1 cellular context compared by ENCODE assay signal in the genomic region with DNA sequence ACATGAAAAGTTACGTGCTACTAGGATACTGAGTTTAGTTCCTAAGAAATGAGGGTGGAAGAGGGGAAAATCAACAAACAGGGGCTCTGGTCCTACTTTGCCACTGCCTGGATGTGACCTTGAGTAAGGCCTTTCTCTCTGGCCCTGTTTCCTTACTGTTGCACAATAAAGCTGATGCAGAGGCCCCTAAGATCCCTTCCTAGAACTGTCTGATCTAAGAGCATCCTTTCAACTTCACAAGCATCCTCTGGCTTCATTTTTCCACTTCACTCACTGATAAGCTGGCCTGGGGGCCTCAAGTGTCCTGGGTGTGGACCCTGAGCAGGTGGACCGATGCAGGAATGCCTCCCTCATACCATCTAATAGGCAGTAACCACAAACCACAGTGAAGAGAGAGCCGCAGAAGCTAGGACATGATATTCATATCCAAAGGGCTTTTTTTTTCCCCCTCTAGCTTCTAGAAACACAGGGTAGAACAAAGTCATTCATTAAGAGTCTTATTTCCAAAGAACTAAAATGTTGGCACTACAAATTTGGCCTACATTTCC.
A peak's percentile ranks its signal among the peaks of the same experiment; 100 is the strongest.
TF ChIP-seq lines count a peak whose summit lies in the region.

No MANE protein-coding gene starts in this region.

TF ChIP-seq in HepG2, 621 proteins besides CTCF, POLR2A, EP300 and RAD21:
- TF ChIP-seq, protein P1, sequence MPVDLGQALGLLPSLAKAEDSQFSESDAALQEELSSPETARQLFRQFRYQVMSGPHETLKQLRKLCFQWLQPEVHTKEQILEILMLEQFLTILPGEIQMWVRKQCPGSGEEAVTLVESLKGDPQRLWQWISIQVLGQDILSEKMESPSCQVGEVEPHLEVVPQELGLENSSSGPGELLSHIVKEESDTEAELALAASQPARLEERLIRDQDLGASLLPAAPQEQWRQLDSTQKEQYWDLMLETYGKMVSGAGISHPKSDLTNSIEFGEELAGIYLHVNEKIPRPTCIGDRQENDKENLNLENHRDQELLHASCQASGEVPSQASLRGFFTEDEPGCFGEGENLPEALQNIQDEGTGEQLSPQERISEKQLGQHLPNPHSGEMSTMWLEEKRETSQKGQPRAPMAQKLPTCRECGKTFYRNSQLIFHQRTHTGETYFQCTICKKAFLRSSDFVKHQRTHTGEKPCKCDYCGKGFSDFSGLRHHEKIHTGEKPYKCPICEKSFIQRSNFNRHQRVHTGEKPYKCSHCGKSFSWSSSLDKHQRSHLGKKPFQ (CRISPR knock-in tag; IDR thresholded peaks at IDR 0.05; ENCODE audit: insufficient replicate concordance), result no peak
- no peak for TF ChIP-seq PTBP1 (IDR thresholded peaks at IDR 0.05; ENCODE audit: low read depth, low read length, poor library complexity, severe bottlenecking)
- no peak for TF ChIP-seq RBAK (CRISPR knock-in tag; IDR thresholded peaks at IDR 0.05)
- TF ChIP-seq, protein P2, sequence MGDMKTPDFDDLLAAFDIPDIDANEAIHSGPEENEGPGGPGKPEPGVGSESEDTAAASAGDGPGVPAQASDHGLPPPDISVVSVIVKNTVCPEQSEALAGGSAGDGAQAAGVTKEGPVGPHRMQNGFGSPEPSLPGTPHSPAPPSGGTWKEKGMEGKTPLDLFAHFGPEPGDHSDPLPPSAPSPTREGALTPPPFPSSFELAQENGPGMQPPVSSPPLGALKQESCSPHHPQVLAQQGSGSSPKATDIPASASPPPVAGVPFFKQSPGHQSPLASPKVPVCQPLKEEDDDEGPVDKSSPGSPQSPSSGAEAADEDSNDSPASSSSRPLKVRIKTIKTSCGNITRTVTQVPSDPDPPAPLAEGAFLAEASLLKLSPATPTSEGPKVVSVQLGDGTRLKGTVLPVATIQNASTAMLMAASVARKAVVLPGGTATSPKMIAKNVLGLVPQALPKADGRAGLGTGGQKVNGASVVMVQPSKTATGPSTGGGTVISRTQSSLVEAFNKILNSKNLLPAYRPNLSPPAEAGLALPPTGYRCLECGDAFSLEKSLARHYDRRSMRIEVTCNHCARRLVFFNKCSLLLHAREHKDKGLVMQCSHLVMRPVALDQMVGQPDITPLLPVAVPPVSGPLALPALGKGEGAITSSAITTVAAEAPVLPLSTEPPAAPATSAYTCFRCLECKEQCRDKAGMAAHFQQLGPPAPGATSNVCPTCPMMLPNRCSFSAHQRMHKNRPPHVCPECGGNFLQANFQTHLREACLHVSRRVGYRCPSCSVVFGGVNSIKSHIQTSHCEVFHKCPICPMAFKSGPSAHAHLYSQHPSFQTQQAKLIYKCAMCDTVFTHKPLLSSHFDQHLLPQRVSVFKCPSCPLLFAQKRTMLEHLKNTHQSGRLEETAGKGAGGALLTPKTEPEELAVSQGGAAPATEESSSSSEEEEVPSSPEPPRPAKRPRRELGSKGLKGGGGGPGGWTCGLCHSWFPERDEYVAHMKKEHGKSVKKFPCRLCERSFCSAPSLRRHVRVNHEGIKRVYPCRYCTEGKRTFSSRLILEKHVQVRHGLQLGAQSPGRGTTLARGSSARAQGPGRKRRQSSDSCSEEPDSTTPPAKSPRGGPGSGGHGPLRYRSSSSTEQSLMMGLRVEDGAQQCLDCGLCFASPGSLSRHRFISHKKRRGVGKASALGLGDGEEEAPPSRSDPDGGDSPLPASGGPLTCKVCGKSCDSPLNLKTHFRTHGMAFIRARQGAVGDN (CRISPR knock-in tag; IDR thresholded peaks at IDR 0.05), result no peak
- TF ChIP-seq ZSCAN21 (CRISPR knock-in tag; IDR thresholded peaks at IDR 0.05; ENCODE audit: borderline replicate concordance), result no peak
- no peak for TF ChIP-seq ARID2 (CRISPR knock-in tag; IDR thresholded peaks at IDR 0.05; ENCODE audit: borderline replicate concordance)
- peak; percentile 56 for TF ChIP-seq CEBPG (CRISPR knock-in tag; IDR thresholded peaks at IDR 0.05)
- TF ChIP-seq NCOA2 (CRISPR knock-in tag; IDR thresholded peaks at IDR 0.05), result no peak
- TF ChIP-seq ZNF562 (CRISPR knock-in tag; IDR thresholded peaks at IDR 0.05; ENCODE audit: borderline replicate concordance), result no peak
- TF ChIP-seq RFXANK (CRISPR knock-in tag; IDR thresholded peaks at IDR 0.05), result no peak
- TF ChIP-seq CEBPB (IDR thresholded peaks at IDR 0.05; ENCODE audit: borderline replicate concordance, low read depth, low read length), result peak; percentile 88
- TF ChIP-seq, protein P3, sequence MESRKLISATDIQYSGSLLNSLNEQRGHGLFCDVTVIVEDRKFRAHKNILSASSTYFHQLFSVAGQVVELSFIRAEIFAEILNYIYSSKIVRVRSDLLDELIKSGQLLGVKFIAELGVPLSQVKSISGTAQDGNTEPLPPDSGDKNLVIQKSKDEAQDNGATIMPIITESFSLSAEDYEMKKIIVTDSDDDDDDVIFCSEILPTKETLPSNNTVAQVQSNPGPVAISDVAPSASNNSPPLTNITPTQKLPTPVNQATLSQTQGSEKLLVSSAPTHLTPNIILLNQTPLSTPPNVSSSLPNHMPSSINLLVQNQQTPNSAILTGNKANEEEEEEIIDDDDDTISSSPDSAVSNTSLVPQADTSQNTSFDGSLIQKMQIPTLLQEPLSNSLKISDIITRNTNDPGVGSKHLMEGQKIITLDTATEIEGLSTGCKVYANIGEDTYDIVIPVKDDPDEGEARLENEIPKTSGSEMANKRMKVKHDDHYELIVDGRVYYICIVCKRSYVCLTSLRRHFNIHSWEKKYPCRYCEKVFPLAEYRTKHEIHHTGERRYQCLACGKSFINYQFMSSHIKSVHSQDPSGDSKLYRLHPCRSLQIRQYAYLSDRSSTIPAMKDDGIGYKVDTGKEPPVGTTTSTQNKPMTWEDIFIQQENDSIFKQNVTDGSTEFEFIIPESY (CRISPR knock-in tag; IDR thresholded peaks at IDR 0.05), result no peak
